19 cellular contexts compared by ENCODE assay signal in the genomic region with DNA sequence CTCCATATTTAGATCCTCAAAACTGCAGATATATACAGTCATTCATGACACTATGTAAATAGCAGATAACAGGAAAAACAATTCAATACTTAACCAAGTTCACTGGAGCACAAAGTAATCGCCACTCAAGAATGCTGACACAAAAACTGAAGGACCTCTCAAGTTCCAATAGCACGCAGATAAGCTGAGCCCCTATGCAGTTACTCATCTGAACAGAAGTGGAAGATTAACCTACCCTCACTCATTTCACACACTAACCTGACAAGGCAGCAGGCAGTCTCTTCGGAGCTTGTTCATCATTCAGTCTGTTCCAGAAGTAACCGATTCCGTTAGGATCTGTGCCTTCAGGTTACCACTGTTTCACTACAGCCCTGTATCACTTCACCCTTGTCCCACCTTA. TPM values are rescaled to one million over a fixed set of nuclear protein-coding genes. Genes with fewer than 3 reads are reported as not detected.
DNase-seq lines count a peak whose midpoint lies in the region; ATAC-seq and TF ChIP-seq lines count a peak whose summit lies in the region.
"Had no signal": no experiment of that assay in that cellular context is flagged by ENCODE, and none has a peak within 500 bp of the region (broad histone marks: within the 10 kb centered on the region; RNA-seq: fewer than 3 reads in every experiment).

No MANE protein-coding gene starts in this region.

- no peak overlapping the region for H3K23ac ChIP-seq in IMR-90 (ENCODE audit: low read depth, low read length)

- intact Hi-C loops in IMR-90 (cut with micrococcal nuclease), result no loop called here

- DNase-seq in Caki2 (ENCODE audit: low read depth) (peak; percentile 86), IMR-90 (peak; percentile 48), endodermal cell (no peak), COLO829 (ENCODE audit: low spot score) (no peak), RPMI8226 (no peak)
- no peak for DNase-seq in activated naive CD4-positive, alpha-beta T cell treated with anti-CD3 and anti-CD28 coated beads, Interleukin-2, amount 50 U/mL, for 16 hours
- DNase-seq: CD8-positive, alpha-beta memory T cell; esophagus squamous epithelium; heart left ventricle; mucosa of descending colon; NCI-H187; nucleus accumbens; sigmoid colon; T1000 had no signal

- H3K56ac ChIP-seq in IMR-90 (ENCODE audit: extremely low read depth, insufficient read depth, low read length), result no peak overlapping the region

- H3K4me1 ChIP-seq in IMR-90 (ENCODE audit: control insufficient read depth, insufficient read depth, low read length) (peaks cover 4% of the 10 kb centered on the region), endodermal cell (ENCODE audit: control insufficient read depth, insufficient read depth, low read length) (peaks cover 3% of the 10 kb centered on the region)

- POLR2A ChIA-PET in IMR-90 (lab: Charles Lee; ENCODE audit: unreplicated experiment), result interaction anchor here (0.6 kb wide), 1 partner anchor 122 kb away, joined by 16 read pairs; no protein-coding TSS in a partner anchor

- H2AK9ac ChIP-seq in IMR-90 (replicated peaks; ENCODE audit: low read depth, low read length, poor library complexity), result no peak overlapping the region

- no peak overlapping the region for H2AFZ ChIP-seq in IMR-90 (replicated peaks; ENCODE audit: low read length, poor library complexity)

- ATAC-seq in IMR-90 (ENCODE audit: low read depth) (peak; percentile 14; the same call in 1 of the 2 replicates), GM21381 (IDR thresholded peaks at IDR 0.05; ENCODE audit: unreplicated experiment) (no peak)
- ATAC-seq: HepG2 had no signal

- no peaks in the 10 kb centered on the region for H3K27me3 ChIP-seq in IMR-90 (ENCODE audit: control insufficient read depth, insufficient read depth, low read length)
- H3K27me3 ChIP-seq in endodermal cell (ENCODE audit: control insufficient read depth, insufficient read depth, low read length, poor library complexity, severe bottlenecking), result no peaks in the 10 kb centered on the region
- H3K27me3 ChIP-seq: breast epithelium, esophagus squamous epithelium, heart left ventricle, sigmoid colon had no signal

- no peak overlapping the region for H4K91ac ChIP-seq in IMR-90 (ENCODE audit: insufficient read depth, low read depth, low read length)

- TF ChIP-seq POLR2A in IMR-90 (IDR thresholded peaks at IDR 0.05; ENCODE audit: low read depth, low read length), result no peak

- no peak overlapping the region for H3K4me3 ChIP-seq in IMR-90 (ENCODE audit: insufficient read depth, low read depth, low read length)
- no peak overlapping the region for H3K4me3 ChIP-seq in endodermal cell (ENCODE audit: low read length)
- H3K4me3 ChIP-seq: breast epithelium, esophagus squamous epithelium, heart left ventricle, mucosa of descending colon, sigmoid colon had no signal

- no peak overlapping the region for H4K5ac ChIP-seq in IMR-90 (ENCODE audit: low read depth, low read length)

- H3K27ac Mint-ChIP-seq in endodermal cell, result peak overlapping the region; percentile 70
- peak overlapping the region; percentile 4 to 71 (median 14) for H3K27ac Mint-ChIP-seq in nephron
- H3K27ac Mint-ChIP-seq: activated naive CD8-positive, alpha-beta T cell had no signal

- H2BK120ac ChIP-seq in IMR-90 (ENCODE audit: low read depth, low read length), result no peak overlapping the region

- H3K27ac ChIP-seq in IMR-90 (ENCODE audit: insufficient read depth, low read length), result peak overlapping the region; percentile 66; the same call in 1 of the 2 replicates
- no peak overlapping the region for H3K27ac ChIP-seq in endodermal cell (ENCODE audit: low read depth, low read length)
- H3K27ac ChIP-seq: breast epithelium, esophagus squamous epithelium had no signal

- peaks cover 32% of the 10 kb centered on the region for H3K4me1 Mint-ChIP-seq in endodermal cell
- H3K4me1 Mint-ChIP-seq in nephron, result peaks cover 35% of the 10 kb centered on the region

- H2BK20ac ChIP-seq in IMR-90 (ENCODE audit: low read depth, low read length), result no peak overlapping the region

- H3K9me3 ChIP-seq in IMR-90 (ENCODE audit: control insufficient read depth, insufficient read depth, low read length) (no peaks in the 10 kb centered on the region), endodermal cell (ENCODE audit: control insufficient read depth, low read length) (no peaks in the 10 kb centered on the region)
- H3K9me3 ChIP-seq: breast epithelium, esophagus squamous epithelium, heart left ventricle, mucosa of descending colon, sigmoid colon had no signal

- peaks cover 15% of the 10 kb centered on the region for H3K36me3 ChIP-seq in IMR-90 (ENCODE audit: control insufficient read depth, insufficient read depth, low read length)
- H3K36me3 ChIP-seq in endodermal cell (ENCODE audit: control insufficient read depth, insufficient read depth, low read length), result peaks cover 69% of the 10 kb centered on the region
- H3K36me3 ChIP-seq: breast epithelium had no signal

- 100% methylated on average over 3 of the region's 5 CpGs; no CpG with 5 or more reads in 1 of the 2 experiments for WGBS in IMR-90 (ENCODE audit: extremely low coverage in 2 of 2, insufficient read length in 1 of 2), 2 experiments
- WGBS in endodermal cell (ENCODE audit: insufficient coverage in 1 of 2, insufficient read length in 1 of 2), 2 experiments, result 91 to 96% methylated on average over 5 of the region's 5 CpGs

- no peak overlapping the region; the same call in 1 of the 2 replicates for H3K18ac ChIP-seq in IMR-90 (ENCODE audit: low read depth, low read length)

- H3K9me3 Mint-ChIP-seq in endodermal cell (no peaks in the 10 kb centered on the region), nephron (no peaks in the 10 kb centered on the region)
- H3K9me3 Mint-ChIP-seq: CD8-positive, alpha-beta memory T cell had no signal

- peaks cover 26 to 48% of the 10 kb centered on the region in 2 experiments for H3K79me1 ChIP-seq in IMR-90 (ENCODE audit: low read depth in 1 of 2, low read length in 2 of 2)

- no peak overlapping the region for H3K14ac ChIP-seq in IMR-90 (replicated peaks; ENCODE audit: low read depth, low read length)

- H3K9me1 ChIP-seq in IMR-90 (ENCODE audit: insufficient read depth, low read length), result peaks cover 3% of the 10 kb centered on the region; the same call in 1 of the 2 replicates

- TF ChIP-seq RAD21 in IMR-90 (IDR thresholded peaks at IDR 0.05; ENCODE audit: low read length), result no peak

- H3K4me3 Mint-ChIP-seq in endodermal cell (no peak overlapping the region), nephron (no peak overlapping the region)
- H3K4me3 Mint-ChIP-seq: activated naive CD8-positive, alpha-beta T cell had no signal

- peaks cover 20% of the 10 kb centered on the region; the same call in 1 of the 2 replicates for H4K20me1 ChIP-seq in IMR-90 (ENCODE audit: insufficient read depth, low read length)

- in situ Hi-C loops in Caki2 (cut with HindIII; ENCODE audit: low pct_unique_long_range_greater_than_20kb, low sequenced_read_pairs), result no loop called here
- in situ Hi-C loops in IMR-90 (cut with MboI; ENCODE audit: low sequenced_read_pairs), result no loop called here

- H2BK5ac ChIP-seq in IMR-90 (ENCODE audit: low read depth, low read length, poor library complexity, severe bottlenecking), result peak overlapping the region; percentile 25

- H2BK15ac ChIP-seq in IMR-90 (ENCODE audit: low read depth, low read length), result no peak overlapping the region

- peak overlapping the region; percentile 17; the same call in 1 of the 2 replicates for H3K4ac ChIP-seq in IMR-90 (ENCODE audit: low read depth, low read length)

- dilution Hi-C loops in IMR-90 (cut with HindIII; ENCODE audit: low sequenced_read_pairs, unreplicated experiment), result no loop called here

- H3K9ac ChIP-seq in IMR-90 (ENCODE audit: low read depth, low read length), result no peak overlapping the region
- no peak overlapping the region for H3K9ac ChIP-seq in endodermal cell (ENCODE audit: extremely low read depth, low read length, poor library complexity, severe bottlenecking)

- BruUV-seq in IMR-90 (replicated peaks; lab: Mats Ljungman, UMichigan), result no TSS peak

- H3K4me2 ChIP-seq in IMR-90 (ENCODE audit: low read depth, low read length), result no peak overlapping the region

- H3K36me3 Mint-ChIP-seq in endodermal cell (ENCODE audit: low read depth) (peaks cover 63% of the 10 kb centered on the region), nephron (ENCODE audit: low read depth) (peaks cover 57% of the 10 kb centered on the region)

- H2AK5ac ChIP-seq in IMR-90 (ENCODE audit: low read depth, low read length), result no peak overlapping the region

- TF ChIP-seq CTCF in IMR-90 (conservative IDR thresholded peaks at IDR 0.05; ENCODE audit: low read depth, low read length) (no peak), endodermal cell (conservative IDR thresholded peaks at IDR 0.05) (no peak), nephron (IDR thresholded peaks at IDR 0.05; ENCODE audit: unreplicated experiment in 3 of 3) (no peak)

- H3K27me3 Mint-ChIP-seq in endodermal cell (ENCODE audit: insufficient read depth), result no peaks in the 10 kb centered on the region
- no peaks in the 10 kb centered on the region for H3K27me3 Mint-ChIP-seq in nephron (ENCODE audit: low read depth)
- H3K27me3 Mint-ChIP-seq: activated naive CD8-positive, alpha-beta T cell; CD8-positive, alpha-beta memory T cell had no signal

- H4K8ac ChIP-seq in IMR-90 (ENCODE audit: low read depth in 2 of 2, low read length in 2 of 2), result no peak overlapping the region

- CTCF ChIA-PET in IMR-90 (lab: Yijun Ruan, JAX), result interaction anchor here (0.6 kb wide), 1 partner anchor 11 kb away, joined by 3 read pairs; no protein-coding TSS in a partner anchor

TF ChIP-seq in IMR-90, 13 proteins besides CTCF, POLR2A, EP300 and RAD21 (continues in another document):
- no peak for TF ChIP-seq RFX5 (IDR thresholded peaks at IDR 0.05; ENCODE audit: low read depth, low read length)
- no peak for TF ChIP-seq MAZ (IDR thresholded peaks at IDR 0.05; ENCODE audit: borderline replicate concordance, low read depth, low read length)
- TF ChIP-seq FOS (IDR thresholded peaks at IDR 0.05; ENCODE audit: low read depth, low read length), result no peak
- TF ChIP-seq RCOR1 (IDR thresholded peaks at IDR 0.05; ENCODE audit: insufficient replicate concordance, low read length), result no peak
- TF ChIP-seq MXI1 (IDR thresholded peaks at IDR 0.05; ENCODE audit: borderline replicate concordance, low read depth, low read length), result no peak
- TF ChIP-seq SMC3 (IDR thresholded peaks at IDR 0.05; ENCODE audit: low read depth, low read length), result no peak
- no peak for TF ChIP-seq CHD1 (IDR thresholded peaks at IDR 0.05; ENCODE audit: low read depth, low read length)
- no peak for TF ChIP-seq BHLHE40 (IDR thresholded peaks at IDR 0.05; ENCODE audit: low read depth, low read length)

RNA-seq across cellular contexts. Expression of a gene that starts 6.0 kb away (rescaled TPM):
- 21.5 and 22.8 TPM in 2 replicates for total RNA-seq in Caki2 (2014; rRNA removed; shearing (Covaris generic); ENCODE audit: low replicate concordance)
- total RNA-seq in IMR-90 (2012; rRNA removed), result 60.6 and 65.0 TPM in 2 replicates
- 6.9 and 8.0 TPM in 2 replicates for polyA plus RNA-seq in IMR-90 (2012; rRNA removed)
- polyA plus RNA-seq in IMR-90 (2012; cell fraction: cytosol; rRNA removed), result 1.6 and 1.7 TPM in 2 replicates
- polyA plus RNA-seq in IMR-90 (2012; cell fraction: nucleus; rRNA removed; ENCODE audit: low replicate concordance), result 2.8 and 15.1 TPM in 2 replicates
- total RNA-seq in endodermal cell, result 10 to 100 TPM; 51.4 to 74.7 TPM
- polyA plus RNA-seq in endodermal cell (2013, experiment 1 of 2), result 12.3 TPM
- polyA plus RNA-seq in endodermal cell (2013, experiment 2 of 2), result 13.7 TPM

Comparison
In these comparisons a context has a peak if more than half of its experiments do, and no peak if none do; other contexts are left out.
1. DNase-seq: peak in Caki2 (single experiment) and IMR-90 (single experiment); none in endodermal cell (single experiment), COLO829 (single experiment), RPMI8226 (single experiment) and activated naive CD4-positive, alpha-beta T cell treated with anti-CD3 and anti-CD28 coated beads, Interleukin-2, amount 50 U/mL, for 16 hours (single experiment).